In genomic region chr3:124800076-124800475, GRCh38 we compare ENCODE assay signal across 1 cellular context.
TF ChIP-seq lines count a peak whose summit lies in the region.

No MANE protein-coding gene starts in this region.

TF ChIP-seq in A549, 52 proteins besides CTCF, POLR2A, EP300 and RAD21 (continued from another document):
- no peak for TF ChIP-seq HMGXB4 (CRISPR knock-in tag; IDR thresholded peaks at IDR 0.05; ENCODE audit: borderline replicate concordance)
- TF ChIP-seq CHD4 (IDR thresholded peaks at IDR 0.05; ENCODE audit: borderline replicate concordance), result no peak
- TF ChIP-seq SREBF2 (IDR thresholded peaks at IDR 0.05), result no peak
